ENCODE assay signal across 18 cellular contexts in genomic region chr18:55121397-55122170, GRCh38.
"Had no signal": no experiment of that assay in that cellular context is flagged by ENCODE, and none has a peak within 500 bp of the region (broad histone marks: within the 10 kb centered on the region; RNA-seq: fewer than 3 reads in every experiment).

No MANE protein-coding gene starts in this region.

- H3K4me1 Mint-ChIP-seq: activated CD4-positive, alpha-beta T cell treated with anti-CD3 and anti-CD28 coated beads, Interleukin-2, amount 10 ng/mL, durations not matched to agents 7 days and 5 days; activated naive CD8-positive, alpha-beta T cell treated with anti-CD3 and anti-CD28 coated beads, Interleukin-2, amount 10 ng/mL, durations not matched to agents 7 days and 5 days had no signal

- ATAC-seq: effector memory CD8-positive, alpha-beta T cell; natural killer cell treated with Interleukin-12 subunit alpha and Interleukin-12 subunit beta and Interleukin-15 and Interleukin-18, amount 100 ng/mL, for 72 hours had no signal

- H3K4me3 Mint-ChIP-seq: activated CD4-positive, alpha-beta T cell treated with anti-CD3 and anti-CD28 coated beads, Interleukin-2, amount 10 ng/mL, durations not matched to agents 7 days and 5 days; activated naive CD8-positive, alpha-beta T cell treated with anti-CD3 and anti-CD28 coated beads, Interleukin-2, amount 10 ng/mL, durations not matched to agents 7 days and 5 days; dendritic cell treated with granulocyte-macrophage colony-stimulating factor and Interleukin-4, amounts not matched to agents 40 ng/mL and 50 ng/mL, for 4 days; effector memory CD8-positive, alpha-beta T cell; natural killer cell treated with Interleukin-12 subunit alpha and Interleukin-12 subunit beta and Interleukin-15 and Interleukin-18, amount 100 ng/mL, for 72 hours had no signal

- DNase-seq: activated CD4-positive, alpha-beta T cell treated with anti-CD3 and anti-CD28 coated beads, Interleukin-2, amount 10 ng/mL, durations not matched to agents 7 days and 5 days; activated CD8-positive, alpha-beta memory T cell treated with anti-CD3 and anti-CD28 coated beads for 24 hours; activated naive CD4-positive, alpha-beta T cell; activated naive CD8-positive, alpha-beta T cell treated with anti-CD3 and anti-CD28 coated beads, Interleukin-2, amount 10 ng/mL, durations not matched to agents 7 days and 5 days; anterior cingulate cortex; cerebellar nuclear complex; effector memory CD8-positive, alpha-beta T cell; foreskin melanocyte; kidney glomerular epithelial cell; mesendoderm; nucleus accumbens; posterior cingulate gyrus; retina; stimulated activated CD4-positive, alpha-beta T cell treated with anti-CD3 and anti-CD28 coated beads, Interleukin-12 subunit alpha, Interleukin-12 subunit beta, amount 100 ng/mL, for 4 hours; stimulated activated CD4-positive, alpha-beta T cell treated with anti-CD3 and anti-CD28 coated beads, Interleukin-2, amount 100 ng/mL, for 24 hours had no signal

- H3K27ac ChIP-seq: thoracic aorta had no signal

- H3K4me3 ChIP-seq: thoracic aorta had no signal

- H3K36me3 Mint-ChIP-seq: activated naive CD8-positive, alpha-beta T cell treated with anti-CD3 and anti-CD28 coated beads, Interleukin-2, amount 10 ng/mL, durations not matched to agents 7 days and 5 days; natural killer cell treated with Interleukin-12 subunit alpha and Interleukin-12 subunit beta and Interleukin-15 and Interleukin-18, amount 100 ng/mL, for 72 hours had no signal

- H3K27me3 Mint-ChIP-seq: activated CD4-positive, alpha-beta T cell treated with anti-CD3 and anti-CD28 coated beads, Interleukin-2, amount 10 ng/mL, durations not matched to agents 7 days and 5 days; activated naive CD8-positive, alpha-beta T cell treated with anti-CD3 and anti-CD28 coated beads, Interleukin-2, amount 10 ng/mL, durations not matched to agents 7 days and 5 days; dendritic cell treated with granulocyte-macrophage colony-stimulating factor and Interleukin-4, amounts not matched to agents 40 ng/mL and 50 ng/mL, for 4 days; effector memory CD8-positive, alpha-beta T cell; natural killer cell treated with Interleukin-12 subunit alpha and Interleukin-12 subunit beta and Interleukin-15 and Interleukin-18, amount 100 ng/mL, for 72 hours had no signal

- H3K9me3 Mint-ChIP-seq: activated CD4-positive, alpha-beta T cell treated with anti-CD3 and anti-CD28 coated beads, Interleukin-2, amount 10 ng/mL, durations not matched to agents 7 days and 5 days; activated naive CD8-positive, alpha-beta T cell treated with anti-CD3 and anti-CD28 coated beads, Interleukin-2, amount 10 ng/mL, durations not matched to agents 7 days and 5 days; effector memory CD8-positive, alpha-beta T cell; natural killer cell treated with Interleukin-12 subunit alpha and Interleukin-12 subunit beta and Interleukin-15 and Interleukin-18, amount 100 ng/mL, for 72 hours had no signal

- H3K27ac Mint-ChIP-seq: activated CD4-positive, alpha-beta T cell treated with anti-CD3 and anti-CD28 coated beads, Interleukin-2, amount 10 ng/mL, durations not matched to agents 7 days and 5 days; activated naive CD8-positive, alpha-beta T cell treated with anti-CD3 and anti-CD28 coated beads, Interleukin-2, amount 10 ng/mL, durations not matched to agents 7 days and 5 days; dendritic cell treated with granulocyte-macrophage colony-stimulating factor and Interleukin-4, amounts not matched to agents 40 ng/mL and 50 ng/mL, for 4 days; effector memory CD8-positive, alpha-beta T cell; natural killer cell treated with Interleukin-12 subunit alpha and Interleukin-12 subunit beta and Interleukin-15 and Interleukin-18, amount 100 ng/mL, for 72 hours had no signal
